In genomic region chr13:91320990-91321389, GRCh38 we compare ENCODE assay signal across 1 cellular context. TPM values are rescaled to one million over a fixed set of nuclear protein-coding genes. Genes with fewer than 3 reads are reported as not detected.
"Had no signal": no experiment of that assay in that cellular context is flagged by ENCODE, and none has a peak within 500 bp of the region (broad histone marks: within the 10 kb centered on the region; RNA-seq: fewer than 3 reads in every experiment).

No MANE protein-coding gene starts in this region.

RNA-seq across cellular contexts. Expression of gene MIR17HG, which starts 26.5 kb away (rescaled TPM):
- total RNA-seq: ascending aorta had no signal
